1 cellular context compared by ENCODE assay signal in genomic region chr1:15304708-15305326, GRCh38.
A peak's percentile ranks its signal among the peaks of the same experiment; 100 is the strongest.
TF ChIP-seq lines count a peak whose summit lies in the region.

No MANE protein-coding gene starts in this region.

TF ChIP-seq in HepG2, 621 proteins besides CTCF, POLR2A, EP300 and RAD21 (continued from another document and continues in another):
- TF ChIP-seq NFAT5 (CRISPR knock-in tag; IDR thresholded peaks at IDR 0.05) (no peak), NFIC (IDR thresholded peaks at IDR 0.05; ENCODE audit: low read length) (no peak), ZNF670 (CRISPR knock-in tag; IDR thresholded peaks at IDR 0.05; ENCODE audit: borderline replicate concordance) (no peak), PREB (CRISPR knock-in tag; IDR thresholded peaks at IDR 0.05) (no peak), ZNF234 (CRISPR knock-in tag; conservative IDR thresholded peaks at IDR 0.05) (no peak), PATZ1 (CRISPR knock-in tag; IDR thresholded peaks at IDR 0.05) (peak; percentile 69; the same call in 1 of the 2 replicates), ZNF749 (CRISPR knock-in tag; IDR thresholded peaks at IDR 0.05; ENCODE audit: borderline replicate concordance) (no peak), ZNF746 (CRISPR knock-in tag; IDR thresholded peaks at IDR 0.05) (no peak), KIAA2018 (CRISPR knock-in tag; IDR thresholded peaks at IDR 0.05; ENCODE audit: borderline replicate concordance) (no peak), TEAD3 (CRISPR knock-in tag; optimal IDR thresholded peaks at IDR 0.05; ENCODE audit: borderline replicate concordance) (peak; percentile 44), ISL2 (CRISPR knock-in tag; IDR thresholded peaks at IDR 0.05) (no peak), ATF7 (IDR thresholded peaks at IDR 0.05) (no peak), ATF7 (CRISPR knock-in tag; IDR thresholded peaks at IDR 0.05) (no peak), ERF (CRISPR knock-in tag; IDR thresholded peaks at IDR 0.05) (0 out of 2 replicates have a peak, but pooled peaks have one; percentile 24), TIGD3 (CRISPR knock-in tag; IDR thresholded peaks at IDR 0.05; ENCODE audit: borderline replicate concordance) (no peak), ASH2L (IDR thresholded peaks at IDR 0.05; ENCODE audit: insufficient read length, low read depth, low read length) (no peak), MAZ (IDR thresholded peaks at IDR 0.05; ENCODE audit: borderline replicate concordance, low read depth, low read length) (0 out of 2 replicates have a peak, but pooled peaks have one; percentile 35), MAZ (CRISPR knock-in tag; IDR thresholded peaks at IDR 0.05; ENCODE audit: low read depth) (no peak), ATF7-NPFF (CRISPR knock-in tag; IDR thresholded peaks at IDR 0.05; ENCODE audit: low read depth) (no peak), U2AF1 (optimal IDR thresholded peaks at IDR 0.05; ENCODE audit: low read depth, low read length) (no peak), ZNF549 (CRISPR knock-in tag; IDR thresholded peaks at IDR 0.05) (no peak), HNRNPK (IDR thresholded peaks at IDR 0.05; ENCODE audit: low read depth, low read length, poor library complexity, severe bottlenecking) (no peak), ZNF781 (CRISPR knock-in tag; IDR thresholded peaks at IDR 0.05; ENCODE audit: borderline replicate concordance, not compliant biosample characterization) (peak; percentile 55), GATAD2A (CRISPR knock-in tag; IDR thresholded peaks at IDR 0.05) (peak; percentile 49), ZNF550 (CRISPR knock-in tag; IDR thresholded peaks at IDR 0.05; ENCODE audit: borderline replicate concordance) (no peak), ZNF552 (CRISPR knock-in tag; IDR thresholded peaks at IDR 0.05; ENCODE audit: borderline replicate concordance) (no peak), CEBPB (IDR thresholded peaks at IDR 0.05; ENCODE audit: borderline replicate concordance, low read depth, low read length) (0 out of 2 replicates have a peak, but pooled peaks have one; percentile 21), JUNB (CRISPR knock-in tag; IDR thresholded peaks at IDR 0.05; ENCODE audit: borderline replicate concordance) (no peak), ADNP (CRISPR knock-in tag; IDR thresholded peaks at IDR 0.05) (no peak), RFXANK (CRISPR knock-in tag; IDR thresholded peaks at IDR 0.05) (no peak), ZKSCAN1 (IDR thresholded peaks at IDR 0.05; ENCODE audit: low read length) (no peak), ZSCAN9 (CRISPR knock-in tag; IDR thresholded peaks at IDR 0.05; ENCODE audit: borderline replicate concordance) (no peak), KDM5B (CRISPR knock-in tag; IDR thresholded peaks at IDR 0.05; ENCODE audit: borderline replicate concordance) (no peak), ZNF350 (CRISPR knock-in tag; IDR thresholded peaks at IDR 0.05; ENCODE audit: borderline replicate concordance, low read depth) (no peak), GZF1 (CRISPR knock-in tag; IDR thresholded peaks at IDR 0.05) (no peak), ZFP36L1 (CRISPR knock-in tag; IDR thresholded peaks at IDR 0.05) (no peak), E2F1 (CRISPR knock-in tag; IDR thresholded peaks at IDR 0.05) (no peak), MEIS2 (CRISPR knock-in tag; IDR thresholded peaks at IDR 0.05) (peak; percentile 38; the same call in 1 of the 2 replicates), ZNF18 (CRISPR knock-in tag; IDR thresholded peaks at IDR 0.05; ENCODE audit: insufficient replicate concordance) (no peak), ZNF563 (CRISPR knock-in tag; IDR thresholded peaks at IDR 0.05) (no peak), ZNF709 (CRISPR knock-in tag; IDR thresholded peaks at IDR 0.05) (no peak), ZFP36L2 (CRISPR knock-in tag; IDR thresholded peaks at IDR 0.05) (no peak)
